In the genomic region with DNA sequence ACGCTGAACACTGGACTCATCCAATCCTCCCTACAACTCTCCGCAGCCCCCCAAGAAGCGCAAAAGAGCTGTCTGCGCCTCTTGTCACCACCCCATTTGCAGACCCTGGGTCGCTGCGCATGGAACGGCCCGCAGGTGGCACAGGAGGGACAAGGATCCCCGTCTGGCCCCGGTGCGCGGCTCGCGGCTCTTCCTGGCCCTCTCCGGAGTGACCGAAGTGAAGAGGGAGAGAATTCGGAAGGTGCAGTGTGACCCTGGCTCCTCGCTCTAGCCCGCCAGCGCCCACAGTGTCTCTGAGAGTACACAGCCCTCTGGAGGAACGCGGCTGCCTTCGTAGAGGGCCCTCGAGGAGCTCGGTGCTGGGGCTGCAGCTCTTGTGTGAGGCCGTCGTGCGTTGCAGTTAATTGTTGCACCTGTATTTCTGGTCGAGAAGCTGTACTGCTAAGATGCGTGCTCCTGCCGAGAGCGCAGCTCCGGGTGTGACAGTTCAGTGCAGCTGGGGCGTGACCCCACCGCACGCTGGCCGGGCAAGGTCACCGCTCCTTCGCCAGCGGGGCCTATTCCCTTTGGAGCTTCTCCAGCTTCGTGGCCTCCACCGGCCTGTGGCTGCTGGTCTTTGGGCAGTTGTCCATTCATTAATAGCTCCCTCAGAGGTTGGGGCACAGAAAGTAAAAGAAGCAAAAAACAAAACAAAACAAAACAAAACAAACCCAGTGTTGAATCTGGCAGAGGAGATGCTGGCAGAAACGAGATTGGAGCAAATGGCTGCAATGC, we compare ENCODE assay signal across 17 cellular contexts.
DNase-seq lines count a peak whose midpoint lies in the region; ATAC-seq lines count a peak whose summit lies in the region.
"Had no signal": no experiment of that assay in that cellular context is flagged by ENCODE, and none has a peak within 500 bp of the region (broad histone marks: within the 10 kb centered on the region; RNA-seq: fewer than 3 reads in every experiment).

No MANE protein-coding gene starts in this region.

- H3K27ac Mint-ChIP-seq in stimulated activated naive B cell treated with anti-CD40 and anti-IgM and Interleukin-4, amounts not matched to agents 10 μg/mL and 1 μg/mL and 100 μg/mL, for 72 hours: peak overlapping the region; percentile 42
- H3K27ac Mint-ChIP-seq: stimulated activated memory B cell treated with anti-CD40 and anti-IgM and Interleukin-4, amounts not matched to agents 10 μg/mL and 1 μg/mL and 100 μg/mL, for 72 hours had no signal

- H3K9me3 Mint-ChIP-seq in stimulated activated naive B cell treated with anti-CD40 and anti-IgM and Interleukin-4, amounts not matched to agents 10 μg/mL and 1 μg/mL and 100 μg/mL, for 72 hours: no peaks in the 10 kb centered on the region

- H3K4me1 Mint-ChIP-seq in stimulated activated naive B cell treated with anti-CD40 and anti-IgM and Interleukin-4, amounts not matched to agents 10 μg/mL and 1 μg/mL and 100 μg/mL, for 72 hours: no peaks in the 10 kb centered on the region
- H3K4me1 Mint-ChIP-seq: stimulated activated memory B cell treated with anti-CD40 and anti-IgM and Interleukin-4, amounts not matched to agents 10 μg/mL and 1 μg/mL and 100 μg/mL, for 72 hours had no signal

- peaks cover 26 to 38% of the 10 kb centered on the region in 2 donors for H3K27me3 Mint-ChIP-seq in stimulated activated naive B cell treated with anti-CD40 and anti-IgM and Interleukin-4, amounts not matched to agents 10 μg/mL and 1 μg/mL and 100 μg/mL, for 72 hours

- no peaks in the 10 kb centered on the region for H3K36me3 Mint-ChIP-seq in stimulated activated naive B cell treated with anti-CD40 and anti-IgM and Interleukin-4, amounts not matched to agents 10 μg/mL and 1 μg/mL and 100 μg/mL, for 72 hours
- H3K36me3 Mint-ChIP-seq: stimulated activated memory B cell treated with anti-CD40 and anti-IgM and Interleukin-4, amounts not matched to agents 10 μg/mL and 1 μg/mL and 100 μg/mL, for 72 hours had no signal

- no peak for ATAC-seq in stimulated activated naive B cell treated with anti-CD40 and anti-IgM and Interleukin-4, amounts not matched to agents 10 μg/mL and 1 μg/mL and 100 μg/mL, for 72 hours (replicated peaks)

- DNase-seq in NCI-H146 (lab: John Stamatoyannopoulos, UW): peak; percentile 25
- DNase-seq in NCI-H146 treated with DMSO at 0.1 percent for 48 hours (lab: John Stamatoyannopoulos, UW; ENCODE audit: unreplicated experiment): no peak
- peak; percentile 9 for DNase-seq in cerebellar cortex (ENCODE audit: low spot score)
- peak; percentile 72 for DNase-seq in left kidney (ENCODE audit: low read depth, low spot score)
- DNase-seq in stimulated activated naive B cell treated with anti-CD40 and anti-IgM and Interleukin-4, amounts not matched to agents 10 μg/mL and 1 μg/mL and 100 μg/mL, for 72 hours: no peak
- DNase-seq in SHP77 (lab: John Stamatoyannopoulos, UW): no peak
- no peak for DNase-seq in activated CD4-positive, alpha-beta T cell treated with anti-CD3 and anti-CD28 coated beads, Interleukin-2, amount 50 U/mL, for 1 hour
- no peak for DNase-seq in NCI-H2029 treated with DMSO at 0.1 percent for 48 hours (lab: John Stamatoyannopoulos, UW)
- DNase-seq: activated CD4-positive, CD25-positive, alpha-beta regulatory T cell treated with anti-CD3 and anti-CD28 coated beads, Interleukin-2, amount 50 U/mL, for 72 hours; activated gamma-delta T cell treated with Interleukin-2 at 50 U/mL for 16 hours; DMS79; glutamatergic neuron; Karpas-422; kidney glomerular epithelial cell; NCI-H1105; SJCRH30 had no signal

- no peak overlapping the region for H3K4me3 Mint-ChIP-seq in stimulated activated naive B cell treated with anti-CD40 and anti-IgM and Interleukin-4, amounts not matched to agents 10 μg/mL and 1 μg/mL and 100 μg/mL, for 72 hours
- H3K4me3 Mint-ChIP-seq: stimulated activated memory B cell treated with anti-CD40 and anti-IgM and Interleukin-4, amounts not matched to agents 10 μg/mL and 1 μg/mL and 100 μg/mL, for 72 hours had no signal

Comparison
In these comparisons a context has a peak if more than half of its experiments do, and no peak if none do; other contexts are left out.
1. DNase-seq: peak in NCI-H146 (single experiment), cerebellar cortex (single experiment) and left kidney (single experiment); none in NCI-H146 treated with DMSO at 0.1 percent for 48 hours (single experiment), stimulated activated naive B cell treated with anti-CD40 and anti-IgM and Interleukin-4, amounts not matched to agents 10 μg/mL and 1 μg/mL and 100 μg/mL, for 72 hours (single experiment), SHP77 (0 of 2), activated CD4-positive, alpha-beta T cell treated with anti-CD3 and anti-CD28 coated beads, Interleukin-2, amount 50 U/mL, for 1 hour (single experiment) and NCI-H2029 treated with DMSO at 0.1 percent for 48 hours (single experiment).